28 cellular contexts compared by ENCODE assay signal in the genomic region with DNA sequence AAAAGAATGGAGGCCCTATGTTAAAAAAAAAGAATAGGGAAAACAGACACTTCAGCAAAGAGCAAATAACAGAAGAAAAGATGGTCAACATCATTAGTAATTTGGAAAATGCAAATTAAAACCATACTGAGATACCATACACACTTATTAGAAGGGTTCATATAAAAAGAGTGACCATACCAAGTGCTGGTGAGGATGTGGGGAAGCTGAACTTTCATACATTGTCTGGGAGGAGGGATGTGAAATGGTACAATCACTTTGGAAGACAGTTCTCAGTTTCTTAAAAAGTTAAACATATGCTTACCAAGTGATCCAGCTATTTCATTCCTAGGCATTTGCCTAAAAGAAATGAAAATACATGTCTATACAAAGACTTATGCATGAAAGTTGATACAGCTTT.
"Had no signal": no experiment of that assay in that cellular context is flagged by ENCODE, and none has a peak within 500 bp of the region (broad histone marks: within the 10 kb centered on the region; RNA-seq: fewer than 3 reads in every experiment).

No MANE protein-coding gene starts in this region.

- H3K4me3 Mint-ChIP-seq: dendritic cell treated with granulocyte-macrophage colony-stimulating factor and Interleukin-4, amounts not matched to agents 40 ng/mL and 50 ng/mL, for 4 days; effector memory CD8-positive, alpha-beta T cell; endodermal cell had no signal

- DNase-seq: colonic mucosa; cortex of kidney; dermis blood vessel endothelial cell; dorsolateral prefrontal cortex; effector CD4-positive, alpha-beta T cell; effector CD8-positive, alpha-beta T cell; effector memory CD4-positive, alpha-beta T cell; effector memory CD8-positive, alpha-beta T cell; endodermal cell; erythroblast; esophagus squamous epithelium; foreskin fibroblast; foreskin keratinocyte; foreskin melanocyte; gastrocnemius medialis; glutamatergic neuron; heart left ventricle; heart right ventricle had no signal

- H3K27me3 ChIP-seq: colonic mucosa, esophagus muscularis mucosa, esophagus squamous epithelium, foreskin keratinocyte, gastrocnemius medialis, gastroesophageal sphincter, heart left ventricle, heart right ventricle, hepatocyte had no signal

- H3K4me3 ChIP-seq: colonic mucosa, coronary artery, dorsolateral prefrontal cortex, esophagus muscularis mucosa, esophagus squamous epithelium, gastrocnemius medialis, gastroesophageal sphincter, heart left ventricle, heart right ventricle, hepatocyte had no signal

- H3K36me3 ChIP-seq: colonic mucosa, esophagus muscularis mucosa, esophagus squamous epithelium, gastrocnemius medialis, gastroesophageal sphincter, heart left ventricle, heart right ventricle had no signal

- H3K27ac Mint-ChIP-seq: dendritic cell treated with granulocyte-macrophage colony-stimulating factor and Interleukin-4, amounts not matched to agents 40 ng/mL and 50 ng/mL, for 4 days; effector memory CD8-positive, alpha-beta T cell; endodermal cell had no signal

- H3K4me1 ChIP-seq: colonic mucosa, foreskin keratinocyte had no signal

- H3K4me2 ChIP-seq: hepatocyte had no signal

- H3K27ac ChIP-seq: colonic mucosa, coronary artery, dorsolateral prefrontal cortex, epithelial cell of prostate, esophagus muscularis mucosa, esophagus squamous epithelium, foreskin keratinocyte, gastrocnemius medialis, gastroesophageal sphincter, heart left ventricle, heart right ventricle, hepatocyte had no signal

- H3K27me3 Mint-ChIP-seq: dendritic cell treated with granulocyte-macrophage colony-stimulating factor and Interleukin-4, amounts not matched to agents 40 ng/mL and 50 ng/mL, for 4 days had no signal

- H2AFZ ChIP-seq: hepatocyte had no signal

- H3K79me2 ChIP-seq: hepatocyte had no signal

- H3K9me3 ChIP-seq: colonic mucosa, esophagus muscularis mucosa, esophagus squamous epithelium, gastrocnemius medialis, gastroesophageal sphincter had no signal

- FAIRE-seq: endometrium, endothelial cell of umbilical vein, frontal cortex had no signal

- ATAC-seq: effector memory CD8-positive, alpha-beta T cell; esophagus mucosa; foreskin keratinocyte; gastrocnemius medialis; gastroesophageal sphincter; heart left ventricle; heart right ventricle had no signal
